In the genomic region with DNA sequence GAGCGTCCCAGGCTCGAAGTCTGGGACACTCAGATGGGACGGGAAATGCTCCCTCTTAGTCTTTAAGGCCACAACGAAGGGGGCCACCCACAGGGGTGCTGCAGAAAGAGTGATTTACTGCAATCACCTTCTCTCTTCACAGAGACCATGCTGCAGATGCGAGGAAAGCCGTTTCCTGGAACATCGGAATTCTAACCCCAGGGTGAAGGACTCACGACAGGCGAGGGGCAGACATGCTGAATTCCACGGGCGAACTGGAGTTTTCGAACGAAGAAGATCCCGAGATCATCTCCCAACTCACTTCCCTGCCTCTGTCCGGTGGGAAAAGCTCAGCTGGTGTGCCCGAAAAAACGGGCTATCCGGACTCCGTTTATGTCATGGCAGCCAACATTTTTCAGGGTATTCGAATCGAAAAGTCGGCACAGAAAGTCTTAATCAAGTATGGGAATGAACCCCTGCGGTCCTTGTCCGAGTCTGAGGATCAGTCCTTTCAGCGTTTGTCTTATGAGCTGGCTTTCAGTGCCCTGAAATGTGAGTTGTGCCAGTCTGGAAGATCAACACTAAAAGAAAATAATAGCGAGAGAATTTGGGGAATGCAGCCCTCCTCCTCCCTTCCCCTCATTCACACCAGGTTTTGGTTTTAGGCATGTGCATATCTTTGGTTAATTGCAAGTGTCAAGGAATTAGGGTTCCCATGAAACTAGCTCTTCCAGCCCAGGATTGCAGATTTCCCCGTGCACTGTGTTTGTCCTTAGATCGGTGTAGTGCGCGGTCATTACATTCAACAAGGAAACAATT, we compare ENCODE assay signal across 8 cellular contexts. TPM values are rescaled to one million over a fixed set of nuclear protein-coding genes. Genes with fewer than 3 reads are reported as not detected.
DNase-seq lines count a peak whose midpoint lies in the region; TF ChIP-seq lines count a peak whose summit lies in the region.

No MANE protein-coding gene starts in this region.

- H3K9me3 ChIP-seq in mesodermal cell (ENCODE audit: control insufficient read depth, low read length) (no peaks in the 10 kb centered on the region), vagina (no peaks in the 10 kb centered on the region)

- H3K4me1 ChIP-seq in mesodermal cell (ENCODE audit: control insufficient read depth, insufficient read depth, low read length, poor library complexity, severe bottlenecking) (peaks cover 5% of the 10 kb centered on the region), vagina (peaks cover 16% of the 10 kb centered on the region)

- in situ Hi-C loops in ACHN (cut with HindIII; ENCODE audit: low pct_ligation_motif_present, low pct_unique_long_range_greater_than_20kb, low sequenced_read_pairs) (no loop called here), GM13977 (cut with MboI; ENCODE audit: low pct_unique_long_range_greater_than_20kb, low sequenced_read_pairs, unreplicated experiment) (no loop called here), G401 (cut with HindIII; ENCODE audit: low sequenced_read_pairs) (no loop called here)

- TF ChIP-seq CTCF in HFF-Myc (IDR thresholded peaks at IDR 0.05; ENCODE audit: low read depth, low read length, missing control alignments), result no peak
- TF ChIP-seq CTCF in cardiac fibroblast (IDR thresholded peaks at IDR 0.05; ENCODE audit: low read depth, low read length), result no peak
- TF ChIP-seq CTCF in vagina (IDR thresholded peaks at IDR 0.05), result no peak
- no peak for TF ChIP-seq CTCF in GM13977 (IDR thresholded peaks at IDR 0.05; ENCODE audit: extremely low read depth, insufficient read depth, missing control alignments)
- no peak for TF ChIP-seq CTCF in RWPE1 (conservative IDR thresholded peaks at IDR 0.05; ENCODE audit: low read depth)

- POLR2A ChIA-PET in RWPE1 (lab: Yijun Ruan, JAX; ENCODE audit: low non-redundant PET), result no interaction called here

- CTCF ChIA-PET in RWPE1 (lab: Yijun Ruan, JAX), result interaction anchor here (0.8 kb wide), 1 partner anchor 33 kb away, joined by 5 read pairs; no protein-coding TSS in a partner anchor

- no peak for TF ChIP-seq POLR2A in vagina (IDR thresholded peaks at IDR 0.05)

- H3K27ac ChIP-seq in mesodermal cell (ENCODE audit: low read depth, low read length, severe bottlenecking), result peak overlapping the region; percentile 36
- H3K27ac ChIP-seq in vagina, result no peak overlapping the region
- H3K27ac ChIP-seq in RWPE1, result no peak overlapping the region

- peaks cover 7% of the 10 kb centered on the region for H3K36me3 ChIP-seq in mesodermal cell (ENCODE audit: control insufficient read depth, insufficient read depth, low read length)
- no peaks in the 10 kb centered on the region for H3K36me3 ChIP-seq in vagina

- peak overlapping the region; percentile 19; the same call in 1 of the 2 replicates for H3K4me3 ChIP-seq in HFF-Myc (replicated peaks; ENCODE audit: low read depth, low read length)
- H3K4me3 ChIP-seq in cardiac fibroblast (replicated peaks in 1 of 2; ENCODE audit: low read depth in 2 of 2, low read length in 2 of 2), result peak overlapping the region in 1 of 2 donors; percentile 24
- H3K4me3 ChIP-seq in mesodermal cell (ENCODE audit: extremely low read depth, insufficient read depth, low read length, poor library complexity, severe bottlenecking), result peak overlapping the region; percentile 61
- peak overlapping the region; percentile 54 to 56 for H3K4me3 ChIP-seq in vagina

- 5 to 8% methylated on average over 24 to 28 of the region's 30 CpGs for WGBS in mesodermal cell (ENCODE audit: insufficient coverage in 2 of 2), 2 experiments

- DNase-seq in ACHN, result peak; percentile 27
- no peak for DNase-seq in HFF-Myc (ENCODE audit: extremely low read depth, low read depth)
- DNase-seq in cardiac fibroblast (ENCODE audit: low read depth in 2 of 2), result peak; percentile 3 to 5
- DNase-seq in vagina (ENCODE audit: extremely low spot score in 2 of 2), result no peak
- DNase-seq in GM13977 (ENCODE audit: low spot score), result no peak
- no peak for DNase-seq in RWPE1 (ENCODE audit: low spot score)
- no peak for DNase-seq in G401 (ENCODE audit: low spot score)

- no peaks in the 10 kb centered on the region for H3K27me3 ChIP-seq in vagina

- intact Hi-C loops in vagina (cut with DNase I), result no loop called here

RNA-seq across cellular contexts. Expression of a gene that starts 0.9 kb away (rescaled TPM):
- polyA plus RNA-seq in mesodermal cell (2013, experiment 1 of 2), result 5.8 TPM
- 8.4 TPM for polyA plus RNA-seq in mesodermal cell (2013, experiment 2 of 2)
- 5.6 TPM for total RNA-seq in vagina
- total RNA-seq in G401 (2014; rRNA removed; shearing (Covaris generic)), result not detected in 2 replicates

Comparison
In these comparisons a context has a peak if more than half of its experiments do, and no peak if none do; other contexts are left out.
1. DNase-seq: peak in ACHN (single experiment) and cardiac fibroblast (2 of 2); none in HFF-Myc (single experiment), vagina (0 of 2), GM13977 (single experiment), RWPE1 (single experiment) and G401 (single experiment).